In genomic region chr5:148482697-148483462, GRCh38 we compare ENCODE assay signal across 1 cellular context.
TF ChIP-seq lines count a peak whose summit lies in the region.

No MANE protein-coding gene starts in this region.

TF ChIP-seq in H1, 55 proteins besides CTCF, POLR2A, EP300 and RAD21 (continued from another document):
- TF ChIP-seq CHD7 (IDR thresholded peaks at IDR 0.05; ENCODE audit: insufficient replicate concordance, low read length), result no peak
- no peak for TF ChIP-seq EGR1 (IDR thresholded peaks at IDR 0.05; ENCODE audit: borderline replicate concordance, low read depth, low read length)
- TF ChIP-seq POLR2AphosphoS5 (IDR thresholded peaks at IDR 0.05; ENCODE audit: low read depth, low read length), result no peak
- TF ChIP-seq HDAC6 (IDR thresholded peaks at IDR 0.05; ENCODE audit: low read depth, low read length), result no peak
- no peak for TF ChIP-seq SIRT6 (IDR thresholded peaks at IDR 0.05; ENCODE audit: low read length)
- TF ChIP-seq E2F6 (IDR thresholded peaks at IDR 0.05), result peak; percentile 63
- TF ChIP-seq MAFK (IDR thresholded peaks at IDR 0.05; ENCODE audit: low read depth, low read length), result no peak
- TF ChIP-seq BRCA1 (IDR thresholded peaks at IDR 0.05; ENCODE audit: low read depth, low read length), result no peak
- no peak for TF ChIP-seq ATF2 (IDR thresholded peaks at IDR 0.05; ENCODE audit: low read length)
- TF ChIP-seq CHD1 (IDR thresholded peaks at IDR 0.05; ENCODE audit: low read depth, low read length), result no peak
- TF ChIP-seq CHD2 (IDR thresholded peaks at IDR 0.05; ENCODE audit: low read length), result no peak
- no peak for TF ChIP-seq SP2 (IDR thresholded peaks at IDR 0.05; ENCODE audit: low read length)
- TF ChIP-seq SAP30 (IDR thresholded peaks at IDR 0.05; ENCODE audit: insufficient read depth, insufficient replicate concordance, low read length), result no peak
- TF ChIP-seq TBP (IDR thresholded peaks at IDR 0.05; ENCODE audit: low read depth, low read length), result no peak
- TF ChIP-seq YY1 (IDR thresholded peaks at IDR 0.05; ENCODE audit: low read depth, low read length), result peak; percentile 91
- TF ChIP-seq RXRA (IDR thresholded peaks at IDR 0.05; ENCODE audit: insufficient read depth, low read depth, low read length), result no peak
- no peak for TF ChIP-seq GTF2F1 (IDR thresholded peaks at IDR 0.05; ENCODE audit: borderline replicate concordance, low read depth, low read length)
- peak; percentile 76 for TF ChIP-seq MAX (IDR thresholded peaks at IDR 0.05)
- TF ChIP-seq JUN (IDR thresholded peaks at IDR 0.05; ENCODE audit: low read depth, low read length), result no peak
- no peak for TF ChIP-seq HDAC2 (IDR thresholded peaks at IDR 0.05; ENCODE audit: borderline replicate concordance in 1 of 2, low read depth in 2 of 2, low read length in 2 of 2)
